In genomic region chr4:107826427-107826980, GRCh38 we compare ENCODE assay signal across 10 cellular contexts. TPM values are rescaled to one million over a fixed set of nuclear protein-coding genes. Genes with fewer than 3 reads are reported as not detected.
DNase-seq lines count a peak whose midpoint lies in the region; ATAC-seq and TF ChIP-seq lines count a peak whose summit lies in the region.
"Had no signal": no experiment of that assay in that cellular context is flagged by ENCODE, and none has a peak within 500 bp of the region (broad histone marks: within the 10 kb centered on the region; RNA-seq: fewer than 3 reads in every experiment).

No MANE protein-coding gene starts in this region.

- H3K4me3 ChIP-seq in iPS-15b (ENCODE audit: low read depth, low read length) (peak overlapping the region; percentile 0), retinal pigment epithelial cell (ENCODE audit: low read length) (peak overlapping the region; percentile 76)
- H3K4me3 ChIP-seq in naive thymus-derived CD4-positive, alpha-beta T cell (ENCODE audit: low read length): no peak overlapping the region

- peaks cover 48 to 68% (median 62%) of the 10 kb centered on the region in 5 donors for H3K27me3 Mint-ChIP-seq in naive thymus-derived CD4-positive, alpha-beta T cell

- H3K9me3 ChIP-seq in iPS-15b (ENCODE audit: control insufficient read depth, insufficient read depth, low read length): no peaks in the 10 kb centered on the region
- no peaks in the 10 kb centered on the region for H3K9me3 ChIP-seq in naive thymus-derived CD4-positive, alpha-beta T cell (ENCODE audit: control insufficient read depth in 2 of 3, low read length in 3 of 3)

- no peak overlapping the region for H3K9ac ChIP-seq in iPS-15b (ENCODE audit: low read depth, low read length)

- peaks cover 0 to 2% (median 0%) of the 10 kb centered on the region in 11 donors for H3K9me3 Mint-ChIP-seq in naive thymus-derived CD4-positive, alpha-beta T cell

- POLR2A ChIA-PET in naive thymus-derived CD4-positive, alpha-beta T cell (lab: Charles Lee): no interaction called here

- no peaks in the 10 kb centered on the region for H3K36me3 Mint-ChIP-seq in naive thymus-derived CD4-positive, alpha-beta T cell

- ATAC-seq in GM18861 (IDR thresholded peaks at IDR 0.05; ENCODE audit: unreplicated experiment) (peak; percentile 33), sciatic nerve (no peak)
- ATAC-seq in naive thymus-derived CD4-positive, alpha-beta T cell: no peak

- H3K4me1 Mint-ChIP-seq in naive thymus-derived CD4-positive, alpha-beta T cell: peaks cover 7 to 16% (median 10%) of the 10 kb centered on the region in 7 donors

- no peaks in the 10 kb centered on the region for H3K36me3 ChIP-seq in iPS-15b (ENCODE audit: control insufficient read depth, insufficient read depth, low read length)
- H3K36me3 ChIP-seq in naive thymus-derived CD4-positive, alpha-beta T cell (ENCODE audit: control insufficient read depth in 2 of 3, insufficient read depth in 3 of 3, low read length in 3 of 3): no peaks in the 10 kb centered on the region

- CTCF ChIA-PET in naive thymus-derived CD4-positive, alpha-beta T cell (lab: Charles Lee): interaction anchor here (0.6 kb wide), 1 partner anchor 706 kb away, joined by 4 read pairs; no protein-coding TSS in a partner anchor

- TF ChIP-seq CTCF in VCaP (conservative IDR thresholded peaks at IDR 0.05) (no peak), retinal pigment epithelial cell (conservative IDR thresholded peaks at IDR 0.05; ENCODE audit: low read depth, low read length) (no peak)

- intact Hi-C loops in naive thymus-derived CD4-positive, alpha-beta T cell (cut with micrococcal nuclease): no loop called here
- intact Hi-C loops in sciatic nerve (cut with DNase I): no loop called here

- no peak for DNase-seq in retinal pigment epithelial cell (ENCODE audit: low read depth)
- DNase-seq in naive thymus-derived CD4-positive, alpha-beta T cell: no peak
- no peak for DNase-seq in ecto neural progenitor cell (ENCODE audit: low spot score)
- no peak for DNase-seq in sciatic nerve (ENCODE audit: low spot score)
- no peak for DNase-seq in stimulated activated naive CD4-positive, alpha-beta T cell treated with Interleukin-2 at 50 U/mL for 16 hours (lab: John Stamatoyannopoulos, UW)
- DNase-seq: activated gamma-delta T cell treated with Interleukin-2 at 50 U/mL for 16 hours, NCI-H446 treated with DMSO at 0.1 percent for 48 hours had no signal

- H3K27me3 ChIP-seq in iPS-15b (ENCODE audit: control insufficient read depth, insufficient read depth, low read length): peaks cover 60% of the 10 kb centered on the region
- peaks cover 0 to 3% of the 10 kb centered on the region in 2 donors for H3K27me3 ChIP-seq in naive thymus-derived CD4-positive, alpha-beta T cell (ENCODE audit: control insufficient read depth in 2 of 2, insufficient read depth in 2 of 2, low read length in 2 of 2)

- peak overlapping the region; percentile 87 for H3K27ac ChIP-seq in VCaP
- no peak overlapping the region for H3K27ac ChIP-seq in naive thymus-derived CD4-positive, alpha-beta T cell (ENCODE audit: low read depth, low read length)

- no peak overlapping the region for H3K27ac Mint-ChIP-seq in naive thymus-derived CD4-positive, alpha-beta T cell

- H3K4me3 Mint-ChIP-seq in naive thymus-derived CD4-positive, alpha-beta T cell: peak overlapping the region in 1 of 10 donors; percentile 2

- H3K4me1 ChIP-seq in iPS-15b (ENCODE audit: control insufficient read depth, insufficient read depth, low read length): peaks cover 3% of the 10 kb centered on the region
- H3K4me1 ChIP-seq in naive thymus-derived CD4-positive, alpha-beta T cell (ENCODE audit: control insufficient read depth in 2 of 2, insufficient read depth in 2 of 2, low read length in 2 of 2): no peaks in the 10 kb centered on the region

RNA-seq across cellular contexts. Expression of gene SGMS2, which starts 1.8 kb away (rescaled TPM):
- 1 to 10 TPM in 1 of 5 experiments, under 1 TPM in 2, not detected in 2; 0.24 to 3.5 (median 0.36) TPM for total RNA-seq in naive thymus-derived CD4-positive, alpha-beta T cell
- not detected for polyA plus RNA-seq in naive thymus-derived CD4-positive, alpha-beta T cell
- total RNA-seq in sciatic nerve: 43.6 TPM
